ENCODE assay signal across 1 cellular context in the genomic region with DNA sequence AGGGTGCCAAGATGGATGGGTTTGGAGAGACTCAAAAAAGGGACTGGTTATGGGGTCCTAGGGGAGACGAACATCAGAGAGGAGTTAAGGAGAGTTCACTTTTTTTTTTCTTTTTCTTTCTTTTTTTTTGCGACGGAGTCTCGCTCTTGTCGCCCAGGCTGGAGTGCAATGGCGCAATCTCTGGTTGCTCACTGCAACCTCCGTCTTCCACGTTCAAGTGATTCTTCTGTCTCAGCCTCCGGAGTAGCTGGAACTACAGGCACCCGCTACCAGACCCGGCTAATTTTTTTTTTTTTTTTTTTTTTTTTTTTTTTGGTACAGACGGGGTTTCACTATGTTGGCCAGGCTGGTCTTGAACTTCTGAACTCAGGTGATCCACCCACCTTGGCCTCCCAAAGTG.
TF ChIP-seq lines count a peak whose summit lies in the region.

No MANE protein-coding gene starts in this region.

TF ChIP-seq in GM12878, 131 proteins besides CTCF, POLR2A, EP300 and RAD21:
- no peak for TF ChIP-seq ZBED1 (IDR thresholded peaks at IDR 0.05; ENCODE audit: borderline replicate concordance)
- TF ChIP-seq, protein P1, sequence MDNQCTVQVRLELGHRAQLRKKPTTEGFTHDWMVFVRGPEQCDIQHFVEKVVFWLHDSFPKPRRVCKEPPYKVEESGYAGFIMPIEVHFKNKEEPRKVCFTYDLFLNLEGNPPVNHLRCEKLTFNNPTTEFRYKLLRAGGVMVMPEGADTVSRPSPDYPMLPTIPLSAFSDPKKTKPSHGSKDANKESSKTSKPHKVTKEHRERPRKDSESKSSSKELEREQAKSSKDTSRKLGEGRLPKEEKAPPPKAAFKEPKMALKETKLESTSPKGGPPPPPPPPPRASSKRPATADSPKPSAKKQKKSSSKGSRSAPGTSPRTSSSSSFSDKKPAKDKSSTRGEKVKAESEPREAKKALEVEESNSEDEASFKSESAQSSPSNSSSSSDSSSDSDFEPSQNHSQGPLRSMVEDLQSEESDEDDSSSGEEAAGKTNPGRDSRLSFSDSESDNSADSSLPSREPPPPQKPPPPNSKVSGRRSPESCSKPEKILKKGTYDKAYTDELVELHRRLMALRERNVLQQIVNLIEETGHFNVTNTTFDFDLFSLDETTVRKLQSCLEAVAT (IDR thresholded peaks at IDR 0.05): peak; percentile 95
